In genomic region chr5:141186897-141187512, GRCh38 we compare ENCODE assay signal across 8 cellular contexts. TPM values are rescaled to one million over a fixed set of nuclear protein-coding genes. Genes with fewer than 3 reads are reported as not detected.
DNase-seq lines count a peak whose midpoint lies in the region; ATAC-seq, FAIRE-seq and TF ChIP-seq lines count a peak whose summit lies in the region.

TSS of gene PCDHB9 (plus strand) at chr5:141187161. CDS start at chr5:141187319, 158 bp downstream.

- H3K27me3 ChIP-seq in bronchial epithelial cell (ENCODE audit: control insufficient read depth, insufficient read depth, low read length) (no peaks in the 10 kb centered on the region), osteoblast (ENCODE audit: insufficient read depth, low read length) (no peaks in the 10 kb centered on the region)

- no peaks in the 10 kb centered on the region for H4K20me1 ChIP-seq in osteoblast (ENCODE audit: insufficient read depth, low read length)

- H3K4me3 ChIP-seq in bronchial epithelial cell (ENCODE audit: low read depth, low read length) (no peak within 1 kb of the TSS), osteoblast (ENCODE audit: insufficient read depth, low read length) (peak within 1 kb of the TSS; percentile 48)

- TF ChIP-seq CTCF in GM12873 (IDR thresholded peaks at IDR 0.05; ENCODE audit: insufficient read depth, low read depth, low read length, missing control alignments) (peak; percentile 53), bronchial epithelial cell (IDR thresholded peaks at IDR 0.05; ENCODE audit: insufficient read depth, low read length, severe bottlenecking) (peak; percentile 13), osteoblast (IDR thresholded peaks at IDR 0.05; ENCODE audit: extremely low read depth, low read depth, low read length) (peak; percentile 60)

- H3K9me3 ChIP-seq in osteoblast (ENCODE audit: low read depth, low read length) = no peaks in the 10 kb centered on the region

- H3K36me3 ChIP-seq in bronchial epithelial cell (ENCODE audit: control insufficient read depth, insufficient read depth, low read length) (no peaks in the 10 kb centered on the region), osteoblast (ENCODE audit: insufficient read depth, low read length) (no peaks in the 10 kb centered on the region)

- DNase-seq in AML-193 (lab: John Stamatoyannopoulos, UW) (peak; percentile 59 to 74), NCI-H748 treated with DMSO at 0.1 percent for 48 hours (lab: John Stamatoyannopoulos, UW) (peak; percentile 75), bronchial epithelial cell (ENCODE audit: low read depth) (no peak), osteoblast (ENCODE audit: insufficient read length, low spot score, missing footprints) (no peak), NOMO-1 (lab: John Stamatoyannopoulos, UW; ENCODE audit: unreplicated experiment in 2 of 2) (no peak)

- no peak for FAIRE-seq in bronchial epithelial cell (lab: Jason Lieb, UNC)

- no peak within 1 kb of the TSS for H3K27ac ChIP-seq in osteoblast (ENCODE audit: low read depth, low read length)

- no peaks in the 10 kb centered on the region for H3K4me1 ChIP-seq in osteoblast (ENCODE audit: insufficient read depth, low read length)

- H2AFZ ChIP-seq in osteoblast (ENCODE audit: low read length) = peak within 1 kb of the TSS; percentile 57

- ATAC-seq in GM18519 (IDR thresholded peaks at IDR 0.05; ENCODE audit: low FRiP score, unreplicated experiment) = no peak
- ATAC-seq in GM21381 (IDR thresholded peaks at IDR 0.05; ENCODE audit: unreplicated experiment) = no peak

- H3K4me2 ChIP-seq in osteoblast (ENCODE audit: insufficient read depth, low read length) = peak within 1 kb of the TSS; percentile 56

- no peaks in the 10 kb centered on the region for H3K79me2 ChIP-seq in osteoblast (ENCODE audit: insufficient read depth, low read length)

RNA-seq across cellular contexts. Expression of gene PCDHB9, which starts in this region (rescaled TPM):
- total RNA-seq in bronchial epithelial cell = under 0.01 TPM in 1 of 2 replicates, not detected in the other
- 1.2 and 1.8 TPM in 2 replicates for total RNA-seq in osteoblast

Comparison
In these comparisons a context has a peak if more than half of its experiments do, and no peak if none do; other contexts are left out.
1. DNase-seq: peak in AML-193 (2 of 2) and NCI-H748 treated with DMSO at 0.1 percent for 48 hours (single experiment); none in bronchial epithelial cell (single experiment), osteoblast (single experiment) and NOMO-1 (0 of 2).
2. Peak in every context shown above with its lines, with median percentiles within 50 percentile points of each other: CTCF ChIP-seq.